8 cellular contexts compared by ENCODE assay signal in the genomic region with DNA sequence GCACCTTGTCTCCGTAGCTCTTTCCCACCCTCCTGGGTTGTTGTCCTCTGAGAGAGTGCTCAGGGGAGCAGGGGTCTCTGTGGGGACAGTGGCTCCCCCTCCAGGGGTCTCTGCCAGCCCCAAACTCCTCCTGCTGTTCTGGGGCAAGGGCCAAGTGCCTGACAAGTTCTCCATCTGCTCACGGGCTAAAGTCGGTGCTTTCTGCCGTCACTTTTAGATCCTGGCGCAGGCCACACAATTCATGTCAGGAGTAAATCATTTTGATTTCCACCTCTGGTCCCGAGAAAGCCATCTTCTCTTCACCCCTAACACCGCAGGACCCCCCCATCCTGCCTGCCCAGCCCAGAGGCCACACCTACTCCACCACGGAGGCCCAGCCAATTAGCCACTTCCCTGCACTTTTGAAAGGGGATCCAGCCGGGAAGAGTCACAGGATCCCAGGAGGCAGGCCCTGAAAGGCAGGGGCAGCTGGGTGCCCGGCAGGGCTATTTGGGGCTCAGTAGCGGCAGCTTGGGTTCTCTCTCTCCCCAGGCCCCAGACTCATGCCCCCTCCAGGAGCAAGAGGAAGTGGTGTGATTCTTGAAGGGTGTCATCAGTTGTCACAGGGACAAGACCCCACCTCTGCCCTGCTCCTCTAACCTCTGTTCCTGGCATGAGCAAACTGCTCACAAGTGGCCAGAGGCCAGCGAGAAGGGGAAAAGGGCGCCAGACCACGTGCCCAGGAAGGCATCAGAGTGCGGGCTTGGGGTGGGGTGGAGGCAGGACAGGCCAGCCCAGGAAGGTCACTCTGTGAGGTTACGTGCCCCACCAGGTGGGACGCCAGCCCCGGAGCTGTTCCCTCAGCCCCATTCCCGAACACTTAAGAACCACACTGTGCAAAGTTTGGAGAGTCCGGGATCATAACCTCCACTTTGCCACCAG. TPM values are rescaled to one million over a fixed set of nuclear protein-coding genes. Genes with fewer than 3 reads are reported as not detected.
DNase-seq lines count a peak whose midpoint lies in the region; TF ChIP-seq lines count a peak whose summit lies in the region.

No MANE protein-coding gene starts in this region.

- H3K4me1 ChIP-seq in suprapubic skin, result peaks cover 30% of the 10 kb centered on the region

- DNase-seq in H7 (peak; percentile 84), immature natural killer cell (no peak), suprapubic skin (ENCODE audit: low spot score in 2 of 2) (no peak), cerebellar cortex (ENCODE audit: low spot score) (no peak), NCI-H2081 treated with DMSO at 0.1 percent for 48 hours (lab: John Stamatoyannopoulos, UW) (no peak), NCI-H446 treated with DMSO at 0.1 percent for 48 hours (lab: John Stamatoyannopoulos, UW) (no peak)
- no peak for DNase-seq in activated T-helper 1 cell treated with anti-CD3 and anti-CD28 coated beads, Interleukin-12 subunit alpha, Interleukin-12 subunit beta, Interleukin-2, Interleukin-4 antibody, amounts not matched to agents 30 ng/mL and 10 ng/mL and 1 ng/mL, durations not matched to agents 14 hours and 24 hours and 36 hours (ENCODE audit: low spot score)

- H3K9me3 ChIP-seq in suprapubic skin, result no peaks in the 10 kb centered on the region

- intact Hi-C loops in activated T-helper 1 cell treated with anti-CD3 and anti-CD28 coated beads, Interleukin-12 subunit alpha, Interleukin-12 subunit beta, Interleukin-2, Interleukin-4 antibody, amounts not matched to agents 30 ng/mL and 10 ng/mL and 1 ng/mL, durations not matched to agents 14 hours and 24 hours and 36 hours (cut with micrococcal nuclease), result no loop called here

- H3K4me3 ChIP-seq in H7 (ENCODE audit: insufficient read depth, low read depth, low read length) (peak overlapping the region; percentile 68; the same call in 1 of the 2 replicates), suprapubic skin (peak overlapping the region; percentile 90)

- H3K36me3 ChIP-seq in H7 (replicated peaks; ENCODE audit: control insufficient read depth, insufficient read depth, low read length) (no peaks in the 10 kb centered on the region), suprapubic skin (no peaks in the 10 kb centered on the region)

- H3K27me3 ChIP-seq in H7 (ENCODE audit: control insufficient read depth, insufficient read depth, low read length) (peaks cover 8% of the 10 kb centered on the region; the same call in 1 of the 2 replicates), suprapubic skin (no peaks in the 10 kb centered on the region)

- no peak for TF ChIP-seq CTCF in 22Rv1 (IDR thresholded peaks at IDR 0.05)
- TF ChIP-seq CTCF in suprapubic skin (IDR thresholded peaks at IDR 0.05), result no peak

- H3K27me3 Mint-ChIP-seq in activated T-helper 1 cell treated with anti-CD3 and anti-CD28 coated beads, Interleukin-12 subunit alpha, Interleukin-12 subunit beta, Interleukin-2, Interleukin-4 antibody, amounts not matched to agents 30 ng/mL and 10 ng/mL and 1 ng/mL, durations not matched to agents 14 hours and 24 hours and 36 hours (ENCODE audit: insufficient read depth), result peaks cover 3% of the 10 kb centered on the region
- peaks cover 0 to 3% (median 2%) of the 10 kb centered on the region in 3 donors for H3K27me3 Mint-ChIP-seq in immature natural killer cell (ENCODE audit: low read depth in 3 of 3)

- H3K27ac ChIP-seq in 22Rv1, result peak overlapping the region; percentile 97
- peak overlapping the region; percentile 94 for H3K27ac ChIP-seq in suprapubic skin

- TF ChIP-seq EP300 in suprapubic skin (IDR thresholded peaks at IDR 0.05), result no peak

- peak overlapping the region; percentile 73 for H3K27ac Mint-ChIP-seq in activated T-helper 1 cell treated with anti-CD3 and anti-CD28 coated beads, Interleukin-12 subunit alpha, Interleukin-12 subunit beta, Interleukin-2, Interleukin-4 antibody, amounts not matched to agents 30 ng/mL and 10 ng/mL and 1 ng/mL, durations not matched to agents 14 hours and 24 hours and 36 hours
- H3K27ac Mint-ChIP-seq in immature natural killer cell, result peak overlapping the region in 1 of 6 donors; percentile 76

- H3K4me1 Mint-ChIP-seq in activated T-helper 1 cell treated with anti-CD3 and anti-CD28 coated beads, Interleukin-12 subunit alpha, Interleukin-12 subunit beta, Interleukin-2, Interleukin-4 antibody, amounts not matched to agents 30 ng/mL and 10 ng/mL and 1 ng/mL, durations not matched to agents 14 hours and 24 hours and 36 hours (ENCODE audit: low read depth), result peaks cover 8% of the 10 kb centered on the region
- H3K4me1 Mint-ChIP-seq in immature natural killer cell, result peaks cover 0 to 5% of the 10 kb centered on the region in 2 donors

- no peaks in the 10 kb centered on the region for H3K36me3 Mint-ChIP-seq in activated T-helper 1 cell treated with anti-CD3 and anti-CD28 coated beads, Interleukin-12 subunit alpha, Interleukin-12 subunit beta, Interleukin-2, Interleukin-4 antibody, amounts not matched to agents 30 ng/mL and 10 ng/mL and 1 ng/mL, durations not matched to agents 14 hours and 24 hours and 36 hours (ENCODE audit: low read depth)
- no peaks in the 10 kb centered on the region for H3K36me3 Mint-ChIP-seq in immature natural killer cell

- TF ChIP-seq POLR2A in suprapubic skin (IDR thresholded peaks at IDR 0.05), result no peak

- H3K9me3 Mint-ChIP-seq in activated T-helper 1 cell treated with anti-CD3 and anti-CD28 coated beads, Interleukin-12 subunit alpha, Interleukin-12 subunit beta, Interleukin-2, Interleukin-4 antibody, amounts not matched to agents 30 ng/mL and 10 ng/mL and 1 ng/mL, durations not matched to agents 14 hours and 24 hours and 36 hours, result no peaks in the 10 kb centered on the region
- no peaks in the 10 kb centered on the region for H3K9me3 Mint-ChIP-seq in immature natural killer cell

- H3K4me3 Mint-ChIP-seq in activated T-helper 1 cell treated with anti-CD3 and anti-CD28 coated beads, Interleukin-12 subunit alpha, Interleukin-12 subunit beta, Interleukin-2, Interleukin-4 antibody, amounts not matched to agents 30 ng/mL and 10 ng/mL and 1 ng/mL, durations not matched to agents 14 hours and 24 hours and 36 hours, result peak overlapping the region; percentile 93
- H3K4me3 Mint-ChIP-seq in immature natural killer cell, result peak overlapping the region; percentile 68 to 74 (median 72)

- WGBS in suprapubic skin, result 38% methylated on average over 17 of the region's 20 CpGs

RNA-seq across cellular contexts. Expression of gene MACROD1, which starts 1.3 kb away (rescaled TPM):
- total RNA-seq in H7 (2014; rRNA removed; shearing (Covaris generic)), result 30.9 and 52.9 TPM in 2 replicates
- 17.4 and 20.2 TPM in 2 replicates for total RNA-seq in activated T-helper 1 cell treated with anti-CD3 and anti-CD28 coated beads, Interleukin-12 subunit alpha, Interleukin-12 subunit beta, Interleukin-2, Interleukin-4 antibody, amounts not matched to agents 30 ng/mL and 10 ng/mL and 1 ng/mL, durations not matched to agents 14 hours and 24 hours and 36 hours
- 1 to 10 TPM; 4.8 to 7.1 (median 6.5) TPM for polyA plus RNA-seq in immature natural killer cell
- 10 to 100 TPM; 29.2 to 64.6 (median 46.2) TPM for total RNA-seq in suprapubic skin

RNA-seq across cellular contexts. Expression of gene STIP1, which starts 21.3 kb away (rescaled TPM):
- 263 and 278 TPM in 2 replicates for total RNA-seq in H7 (2014; rRNA removed; shearing (Covaris generic))
- total RNA-seq in activated T-helper 1 cell treated with anti-CD3 and anti-CD28 coated beads, Interleukin-12 subunit alpha, Interleukin-12 subunit beta, Interleukin-2, Interleukin-4 antibody, amounts not matched to agents 30 ng/mL and 10 ng/mL and 1 ng/mL, durations not matched to agents 14 hours and 24 hours and 36 hours, result 493 and 495 TPM in 2 replicates
- polyA plus RNA-seq in immature natural killer cell, result 100 to 1,000 TPM in 1 of 3 donors, 10 to 100 TPM in 2; 51.3 to 113 (median 57.3) TPM
- 10 to 100 TPM; 47.1 to 93.9 (median 87.4) TPM for total RNA-seq in suprapubic skin

RNA-seq across cellular contexts. Expression of gene FERMT3, which starts 41.9 kb away (rescaled TPM):
- 0.15 and 0.80 TPM in 2 replicates for total RNA-seq in H7 (2014; rRNA removed; shearing (Covaris generic))
- total RNA-seq in activated T-helper 1 cell treated with anti-CD3 and anti-CD28 coated beads, Interleukin-12 subunit alpha, Interleukin-12 subunit beta, Interleukin-2, Interleukin-4 antibody, amounts not matched to agents 30 ng/mL and 10 ng/mL and 1 ng/mL, durations not matched to agents 14 hours and 24 hours and 36 hours, result 201 and 211 TPM in 2 replicates
- polyA plus RNA-seq in immature natural killer cell, result 100 to 1,000 TPM; 181 to 297 (median 236) TPM
- 10 to 100 TPM in 2 of 4 donors, 1 to 10 TPM in 2; 4.7 to 22.2 (median 8.2) TPM for total RNA-seq in suprapubic skin
